ENCODE assay signal across 13 cellular contexts in the genomic region with DNA sequence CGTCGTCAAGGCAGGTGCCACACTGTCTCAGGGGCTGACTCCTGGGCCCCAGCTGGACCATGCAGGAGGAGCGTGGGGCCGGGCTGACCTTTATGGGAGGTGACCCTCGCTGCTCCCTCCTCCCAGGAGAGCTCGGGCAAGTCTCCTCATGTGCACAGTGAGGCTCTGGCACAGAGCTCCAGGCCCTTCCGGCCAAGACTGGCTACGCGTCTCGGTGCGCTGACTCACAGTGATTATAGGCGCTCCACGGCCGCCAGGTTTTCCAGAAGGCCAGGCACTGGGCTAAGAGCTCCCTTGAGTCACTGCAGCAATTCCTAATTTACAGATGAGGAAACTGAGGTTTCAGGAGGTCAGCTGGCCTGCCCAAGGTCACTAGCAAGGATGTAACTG. TPM values are rescaled to one million over a fixed set of nuclear protein-coding genes. Genes with fewer than 3 reads are reported as not detected.
A peak's percentile ranks its signal among the peaks of the same experiment; 100 is the strongest.
DNase-seq lines count a peak whose midpoint lies in the region; ATAC-seq, FAIRE-seq and TF ChIP-seq lines count a peak whose summit lies in the region.
"Had no signal": no experiment of that assay in that cellular context is flagged by ENCODE, and none has a peak within 500 bp of the region (broad histone marks: within the 10 kb centered on the region; RNA-seq: fewer than 3 reads in every experiment).

No MANE protein-coding gene starts in this region.

- H3K27ac Mint-ChIP-seq in stimulated activated naive B cell treated with anti-CD40 and anti-IgM and Interleukin-4, amounts not matched to agents 10 μg/mL and 1 μg/mL and 100 μg/mL, for 72 hours = peak overlapping the region; percentile 97
- H3K27ac Mint-ChIP-seq: activated CD4-positive, alpha-beta T cell treated with anti-CD3 and anti-CD28 coated beads for 36 hours had no signal

- no peak for TF ChIP-seq CTCF in K562 (IDR thresholded peaks at IDR 0.05 in 2 of 3, conservative IDR thresholded peaks at IDR 0.05 in 1 of 3; ENCODE audit: insufficient read depth in 2 of 3, low read depth in 1 of 3, low read length in 3 of 3)

- no peak for FAIRE-seq in K562 (lab: Jason Lieb, UNC)

- H3K79me2 ChIP-seq in K562 (ENCODE audit: control insufficient read depth, insufficient read depth, low read length) = no peaks in the 10 kb centered on the region

- no peak overlapping the region for H3K4me2 ChIP-seq in K562 (ENCODE audit: insufficient read depth, low read length)
- H3K4me2 ChIP-seq: hepatocyte, KMS-11 had no signal

- peaks cover 37% of the 10 kb centered on the region for H4K20me1 ChIP-seq in K562 (replicated peaks; ENCODE audit: control insufficient read depth, insufficient read depth, low read length)

- no peak overlapping the region for H3K4me3 ChIP-seq in K562
- no peak overlapping the region for H3K4me3 ChIP-seq in right cardiac atrium (ENCODE audit: low read length)
- H3K4me3 ChIP-seq: hepatocyte had no signal

- H3K36me3 ChIP-seq in K562 (ENCODE audit: control insufficient read depth, insufficient read depth, low read length) = no peaks in the 10 kb centered on the region

- H3K36me3 Mint-ChIP-seq in stimulated activated naive B cell treated with anti-CD40 and anti-IgM and Interleukin-4, amounts not matched to agents 10 μg/mL and 1 μg/mL and 100 μg/mL, for 72 hours = peaks cover 30 to 54% of the 10 kb centered on the region in 2 donors

- TF ChIP-seq POLR2A in K562 (conservative IDR thresholded peaks at IDR 0.05) = no peak

- H3K4me1 ChIP-seq in K562 (replicated peaks in 1 of 2; ENCODE audit: control insufficient read depth in 2 of 2, insufficient read depth in 2 of 2, low read length in 2 of 2) = peaks cover 0 to 7% of the 10 kb centered on the region in 2 experiments; a peak in 1 of 5 replicates
- H3K4me1 ChIP-seq in right cardiac atrium (ENCODE audit: control insufficient read depth, insufficient read depth, low read length) = no peaks in the 10 kb centered on the region

- no peaks in the 10 kb centered on the region for H3K9me3 ChIP-seq in K562 (replicated peaks; ENCODE audit: control insufficient read depth, insufficient read depth, low read depth, low read length)
- H3K9me3 ChIP-seq in right cardiac atrium (ENCODE audit: control insufficient read depth, low read length) = no peaks in the 10 kb centered on the region

- no peak for TF ChIP-seq EP300 in K562 (IDR thresholded peaks at IDR 0.05; ENCODE audit: low read length)

- H3K27me3 ChIP-seq in K562 (ENCODE audit: control insufficient read depth in 2 of 2, insufficient read depth in 2 of 2, low read length in 2 of 2) (peaks cover 9 to 50% of the 10 kb centered on the region in 2 experiments; a peak in 3 of 5 replicates), right cardiac atrium (ENCODE audit: control insufficient read depth, insufficient read depth) (no peaks in the 10 kb centered on the region)
- H3K27me3 ChIP-seq: hepatocyte had no signal

- no TSS peak for BruUV-seq in K562 (replicated peaks; lab: Mats Ljungman, UMichigan)

- H3K27me3 Mint-ChIP-seq in stimulated activated naive B cell treated with anti-CD40 and anti-IgM and Interleukin-4, amounts not matched to agents 10 μg/mL and 1 μg/mL and 100 μg/mL, for 72 hours = no peaks in the 10 kb centered on the region
- H3K27me3 Mint-ChIP-seq: activated CD4-positive, alpha-beta T cell treated with anti-CD3 and anti-CD28 coated beads for 36 hours had no signal

- H3K4me1 Mint-ChIP-seq in stimulated activated naive B cell treated with anti-CD40 and anti-IgM and Interleukin-4, amounts not matched to agents 10 μg/mL and 1 μg/mL and 100 μg/mL, for 72 hours = peaks cover 68 to 93% of the 10 kb centered on the region in 2 donors
- H3K4me1 Mint-ChIP-seq: activated CD4-positive, alpha-beta T cell treated with anti-CD3 and anti-CD28 coated beads for 36 hours had no signal

- H3K9me1 ChIP-seq in K562 (ENCODE audit: control insufficient read depth, insufficient read depth, low read length) = no peaks in the 10 kb centered on the region

- in situ Hi-C loops in K562 (cut with MboI) = no loop called here

- peak overlapping the region; percentile 36 to 81 for H3K4me3 Mint-ChIP-seq in stimulated activated naive B cell treated with anti-CD40 and anti-IgM and Interleukin-4, amounts not matched to agents 10 μg/mL and 1 μg/mL and 100 μg/mL, for 72 hours
- H3K4me3 Mint-ChIP-seq: activated CD4-positive, alpha-beta T cell treated with anti-CD3 and anti-CD28 coated beads for 36 hours; neural crest cell had no signal

- no peak overlapping the region for H2AFZ ChIP-seq in K562 (ENCODE audit: low read depth, low read length)
- H2AFZ ChIP-seq: hepatocyte had no signal

- POLR2A ChIA-PET in K562 (lab: Yijun Ruan, JAX) = interaction anchor here (1.8 kb wide), 1 partner anchor 9 kb away, joined by 7 read pairs; no protein-coding TSS in a partner anchor

- H3K9me3 Mint-ChIP-seq in stimulated activated naive B cell treated with anti-CD40 and anti-IgM and Interleukin-4, amounts not matched to agents 10 μg/mL and 1 μg/mL and 100 μg/mL, for 72 hours = peaks cover 0 to 2% of the 10 kb centered on the region in 2 donors
- H3K9me3 Mint-ChIP-seq: neural crest cell had no signal

- H3K9ac ChIP-seq in K562 (ENCODE audit: insufficient read depth in 1 of 2, low read depth in 2 of 2, low read length in 2 of 2) = no peak overlapping the region
- H3K9ac ChIP-seq: KMS-11 had no signal

- intact Hi-C loops in K562 (cut with micrococcal nuclease) = no loop called here
- intact Hi-C loops in right cardiac atrium (cut with DNase I) = no loop called here

- peak; percentile 44 for ATAC-seq in K562
- ATAC-seq in right cardiac atrium = peak; percentile 72 to 82
- ATAC-seq in stimulated activated naive B cell treated with anti-CD40 and anti-IgM and Interleukin-4, amounts not matched to agents 10 μg/mL and 1 μg/mL and 100 μg/mL, for 72 hours (replicated peaks) = no peak
- ATAC-seq: activated CD4-positive, alpha-beta T cell treated with anti-CD3 and anti-CD28 coated beads for 36 hours had no signal

- WGBS in K562 (ENCODE audit: insufficient coverage, low coverage, missing lambda C conversion rate) = 31% methylated on average over 14 of the region's 14 CpGs
- 70% methylated on average over 14 of the region's 14 CpGs for WGBS in right cardiac atrium

- H3K27ac ChIP-seq in K562 (ENCODE audit: extremely low read depth, low read depth, low read length) (no peak overlapping the region), right cardiac atrium (ENCODE audit: low read length) (no peak overlapping the region)
- H3K27ac ChIP-seq: hepatocyte, KMS-11 had no signal

- peak; percentile 22 for DNase-seq in NCI-H69 (lab: John Stamatoyannopoulos, UW)
- DNase-seq in K562 (ENCODE audit: extremely low read depth in 1 of 4, low spot score in 3 of 4) = no peak
- DNase-seq in right cardiac atrium = peak; percentile 86 to 88 (median 86)
- DNase-seq in stimulated activated naive B cell treated with anti-CD40 and anti-IgM and Interleukin-4, amounts not matched to agents 10 μg/mL and 1 μg/mL and 100 μg/mL, for 72 hours = no peak
- DNase-seq in GM19240 (ENCODE audit: insufficient read length, low spot score) = no peak
- DNase-seq in epidermal melanocyte (ENCODE audit: insufficient read length, low spot score) = no peak
- no peak for DNase-seq in stimulated activated naive CD4-positive, alpha-beta T cell (lab: John Stamatoyannopoulos, UW)
- DNase-seq: activated CD4-positive, alpha-beta T cell treated with anti-CD3 and anti-CD28 coated beads for 36 hours; amygdala; NK-92 treated with Interleukin-12 subunit alpha and Interleukin-12 subunit beta, amount 100 ng/mL, for 24 hours had no signal

- CTCF ChIA-PET in K562 (lab: Yijun Ruan, JAX; ENCODE audit: low intra/inter-chr PET ratio) = no interaction called here

- no peak for TF ChIP-seq RAD21 in K562 (CRISPR knock-in tag; conservative IDR thresholded peaks at IDR 0.05 in 1 of 2, IDR thresholded peaks at IDR 0.05 in 1 of 2)

TF ChIP-seq in K562, 482 proteins besides CTCF, POLR2A, EP300 and RAD21 (continues in another document):
- TF ChIP-seq ELF2 (CRISPR knock-in tag; IDR thresholded peaks at IDR 0.05) = no peak
- no peak for TF ChIP-seq ZNF778 (CRISPR knock-in tag; IDR thresholded peaks at IDR 0.05)
- TF ChIP-seq BMI1 (IDR thresholded peaks at IDR 0.05; ENCODE audit: low read length) = no peak
- TF ChIP-seq, protein P1, sequence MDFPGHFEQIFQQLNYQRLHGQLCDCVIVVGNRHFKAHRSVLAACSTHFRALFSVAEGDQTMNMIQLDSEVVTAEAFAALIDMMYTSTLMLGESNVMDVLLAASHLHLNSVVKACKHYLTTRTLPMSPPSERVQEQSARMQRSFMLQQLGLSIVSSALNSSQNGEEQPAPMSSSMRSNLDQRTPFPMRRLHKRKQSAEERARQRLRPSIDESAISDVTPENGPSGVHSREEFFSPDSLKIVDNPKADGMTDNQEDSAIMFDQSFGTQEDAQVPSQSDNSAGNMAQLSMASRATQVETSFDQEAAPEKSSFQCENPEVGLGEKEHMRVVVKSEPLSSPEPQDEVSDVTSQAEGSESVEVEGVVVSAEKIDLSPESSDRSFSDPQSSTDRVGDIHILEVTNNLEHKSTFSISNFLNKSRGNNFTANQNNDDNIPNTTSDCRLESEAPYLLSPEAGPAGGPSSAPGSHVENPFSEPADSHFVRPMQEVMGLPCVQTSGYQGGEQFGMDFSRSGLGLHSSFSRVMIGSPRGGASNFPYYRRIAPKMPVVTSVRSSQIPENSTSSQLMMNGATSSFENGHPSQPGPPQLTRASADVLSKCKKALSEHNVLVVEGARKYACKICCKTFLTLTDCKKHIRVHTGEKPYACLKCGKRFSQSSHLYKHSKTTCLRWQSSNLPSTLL (IDR thresholded peaks at IDR 0.05) = no peak
- TF ChIP-seq ZNF143 (CRISPR knock-in tag; IDR thresholded peaks at IDR 0.05) = no peak

RNA-seq across cellular contexts. Expression of a gene that starts 47.4 kb away (rescaled TPM):
- total RNA-seq in K562 (2011; cell fraction: chromatin; rRNA removed; ENCODE audit: low replicate concordance) = 4.0 and 7.9 TPM in 2 replicates
- total RNA-seq in K562 (2011; cell fraction: nucleolus; rRNA removed) = 2.4 and 2.5 TPM in 2 replicates
- 1.8 and 4.4 TPM in 2 replicates for total RNA-seq in K562 (2011; cell fraction: nucleoplasm; rRNA removed)
- 1.0 and 1.5 TPM in 2 replicates for total RNA-seq in K562 (2014; rRNA removed)
- total RNA-seq in K562 (2014; rRNA removed; fragmentation: Illumina TruSeq; extraction: Trizol) = 0.76 and 1.3 TPM in 2 replicates
- 0.91 and 0.94 TPM in 2 replicates for total RNA-seq in K562 (2015; rRNA removed; fragmentation: Illumina TruSeq; extraction: Trizol)
- total RNA-seq in K562 (2021) = 2.7 and 3.0 TPM in 2 replicates
- polyA plus RNA-seq in K562 (2011; rRNA removed) = 0.79 and 1.0 TPM in 2 replicates
- polyA plus RNA-seq in K562 (2011; cell fraction: cytosol; rRNA removed) = 0.77 and 1.4 TPM in 2 replicates
- polyA plus RNA-seq in K562 (2011; cell fraction: nucleus; rRNA removed) = 1.4 and 2.5 TPM in 2 replicates
- 0.75 and 1.2 TPM in 2 replicates for polyA plus RNA-seq in K562 (2012)
- 1.5 and 1.7 TPM in 2 replicates for polyA plus RNA-seq in K562 (2014; fragmentation: Illumina TruSeq; extraction: Trizol)
- under 1 TPM in 1 of 2 experiments, not detected in 1; 0.01 TPM for polyA plus RNA-seq in K562 (2014; fragmentation: Nextera tagmentation; extraction: Ambion mirVana)
- 1.2 and 1.5 TPM in 2 replicates for polyA plus RNA-seq in K562 (2014; rRNA removed)
- 1.5 and 1.9 TPM in 2 replicates for polyA minus RNA-seq in K562 (2011; rRNA and poly(A)+ RNA removed)
- 1.8 and 2.1 TPM in 2 replicates for polyA minus RNA-seq in K562 (2011; cell fraction: cytosol; rRNA and poly(A)+ RNA removed)
- 1.4 and 1.9 TPM in 2 replicates for polyA minus RNA-seq in K562 (2011; cell fraction: nucleus; rRNA and poly(A)+ RNA removed)
- total RNA-seq in right cardiac atrium = 10 to 100 TPM in 1 of 4 donors, 1 to 10 TPM in 3; 6.3 to 11.4 (median 8.2) TPM
- polyA plus RNA-seq in right cardiac atrium = 4.7 TPM

Comparison
In these comparisons a context has a peak if more than half of its experiments do, and no peak if none do; other contexts are left out.
1. DNase-seq: peak in NCI-H69 (single experiment) and right cardiac atrium (3 of 3); none in K562 (0 of 4), stimulated activated naive B cell treated with anti-CD40 and anti-IgM and Interleukin-4, amounts not matched to agents 10 μg/mL and 1 μg/mL and 100 μg/mL, for 72 hours (single experiment), GM19240 (single experiment), epidermal melanocyte (single experiment) and stimulated activated naive CD4-positive, alpha-beta T cell (0 of 6).
2. ATAC-seq: peak in K562 (single experiment) and right cardiac atrium (2 of 2); none in stimulated activated naive B cell treated with anti-CD40 and anti-IgM and Interleukin-4, amounts not matched to agents 10 μg/mL and 1 μg/mL and 100 μg/mL, for 72 hours (0 of 2).